In the genomic region with DNA sequence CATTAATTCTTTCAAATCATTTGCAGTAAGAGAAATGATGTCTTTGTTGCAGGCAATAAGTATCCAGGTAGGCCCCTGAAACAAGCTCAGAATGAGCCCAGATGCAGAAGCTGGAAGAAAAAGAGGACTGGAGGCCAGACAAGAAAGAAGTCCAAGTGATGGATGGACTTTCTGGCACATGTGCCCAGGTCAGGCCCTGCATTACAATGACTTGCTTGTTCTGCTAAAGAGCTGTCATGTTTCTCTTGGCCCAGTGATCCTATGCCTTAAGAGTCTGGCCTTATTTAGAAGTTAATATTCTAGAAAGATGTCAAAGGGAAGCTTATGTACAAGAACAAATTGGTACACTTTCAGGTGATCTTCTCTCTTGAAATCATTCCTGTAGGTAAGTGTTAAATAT, we compare ENCODE assay signal across 30 cellular contexts.
DNase-seq lines count a peak whose midpoint lies in the region; ATAC-seq and TF ChIP-seq lines count a peak whose summit lies in the region.
"Had no signal": no experiment of that assay in that cellular context is flagged by ENCODE, and none has a peak within 500 bp of the region (broad histone marks: within the 10 kb centered on the region; RNA-seq: fewer than 3 reads in every experiment).

No MANE protein-coding gene starts in this region.

- H3K4me3 ChIP-seq in esophagus muscularis mucosa (no peak overlapping the region), stomach (no peak overlapping the region)
- H3K4me3 ChIP-seq: A549, body of pancreas had no signal

- no peak for TF ChIP-seq CTCF in esophagus muscularis mucosa (IDR thresholded peaks at IDR 0.05)
- no peak for TF ChIP-seq CTCF in stomach (IDR thresholded peaks at IDR 0.05)

- TF ChIP-seq POLR2A in esophagus muscularis mucosa (IDR thresholded peaks at IDR 0.05; ENCODE audit: low read depth) (no peak), stomach (IDR thresholded peaks at IDR 0.05) (no peak)

- peak; percentile 27 for DNase-seq in Ammon's horn (ENCODE audit: low spot score)
- no peak for DNase-seq in esophagus muscularis mucosa (ENCODE audit: extremely low spot score)
- DNase-seq in medulla oblongata (ENCODE audit: extremely low spot score), result peak; percentile 64
- no peak for DNase-seq in stomach
- no peak for DNase-seq in 8988T
- no peak for DNase-seq in NCI-H1105 (lab: John Stamatoyannopoulos, UW)
- DNase-seq: activated CD4-positive, alpha-beta T cell treated with anti-CD3 and anti-CD28 coated beads, Interleukin-2, amount 10 ng/mL, durations not matched to agents 7 days and 5 days; activated naive CD4-positive, alpha-beta T cell; activated T-cell treated with anti-CD3 and anti-CD28 coated beads, Interleukin-2, amount 50 U/mL, for 4 hours; BE2C; body of pancreas; CD8-positive, alpha-beta memory T cell; effector memory CD4-positive, alpha-beta T cell; foreskin fibroblast; H9; KBM-7; left colon; mesendoderm; naive B cell; NCI-H1105 treated with DMSO at 0.1 percent for 48 hours; NCI-H2029; NCI-H526 treated with DMSO at 0.1 percent for 48 hours; SIG-M5; stimulated activated CD4-positive, alpha-beta T cell treated with anti-CD3 and anti-CD28 coated beads, Interleukin-2, amount 100 ng/mL, for 24 hours; SW 1271; T-helper 9 cell had no signal

- no peaks in the 10 kb centered on the region for H3K27me3 ChIP-seq in esophagus muscularis mucosa
- no peaks in the 10 kb centered on the region for H3K27me3 ChIP-seq in stomach
- H3K27me3 ChIP-seq: BE2C, body of pancreas had no signal

- no peaks in the 10 kb centered on the region for H3K36me3 ChIP-seq in esophagus muscularis mucosa
- no peaks in the 10 kb centered on the region for H3K36me3 ChIP-seq in stomach
- H3K36me3 ChIP-seq: BE2C had no signal

- H3K9me3 ChIP-seq in esophagus muscularis mucosa, result no peaks in the 10 kb centered on the region
- no peaks in the 10 kb centered on the region for H3K9me3 ChIP-seq in stomach
- H3K9me3 ChIP-seq: A549, BE2C, body of pancreas had no signal

- no peak for TF ChIP-seq EP300 in esophagus muscularis mucosa (IDR thresholded peaks at IDR 0.05)
- no peak for TF ChIP-seq EP300 in stomach (IDR thresholded peaks at IDR 0.05)

- H3K4me1 ChIP-seq in esophagus muscularis mucosa (peaks cover 16 to 96% (median 93%) of the 10 kb centered on the region in 4 donors), stomach (peaks cover 0 to 39% (median 12%) of the 10 kb centered on the region in 4 donors)
- H3K4me1 ChIP-seq: A549, body of pancreas had no signal

- no peak for ATAC-seq in HG03520 (IDR thresholded peaks at IDR 0.05; ENCODE audit: unreplicated experiment)
- no peak for ATAC-seq in HG03280 (IDR thresholded peaks at IDR 0.05; ENCODE audit: unreplicated experiment)
- ATAC-seq: A549; activated T-cell treated with anti-CD3 and anti-CD28 coated beads, Interleukin-2, amount 50 U/mL, for 4 hours; body of pancreas; left colon had no signal

- intact Hi-C loops in esophagus muscularis mucosa (cut with DNase I), result no loop called here
- intact Hi-C loops in stomach (cut with DNase I; ENCODE audit: low total_unique reads), result no loop called here

- peak overlapping the region; percentile 95 to 99 (median 98) for H3K27ac ChIP-seq in esophagus muscularis mucosa (replicated peaks in 1 of 4)
- H3K27ac ChIP-seq in stomach, result peak overlapping the region in 4 of 5 donors; percentile 27 to 92 (median 60)
- H3K27ac ChIP-seq: A549, body of pancreas, VCaP had no signal

Comparison
In these comparisons a context has a peak if more than half of its experiments do, and no peak if none do; other contexts are left out.
1. DNase-seq: peak in Ammon's horn (single experiment) and medulla oblongata (single experiment); none in esophagus muscularis mucosa (single experiment), stomach (single experiment), 8988T (single experiment) and NCI-H1105 (single experiment).